ENCODE assay signal across 9 cellular contexts in genomic region chr14:64444984-64445845, GRCh38. TPM values are rescaled to one million over a fixed set of nuclear protein-coding genes. Genes with fewer than 3 reads are reported as not detected.
DNase-seq lines count a peak whose midpoint lies in the region; ATAC-seq and TF ChIP-seq lines count a peak whose summit lies in the region.
"Had no signal": no experiment of that assay in that cellular context is flagged by ENCODE, and none has a peak within 500 bp of the region (broad histone marks: within the 10 kb centered on the region; RNA-seq: fewer than 3 reads in every experiment).

No MANE protein-coding gene starts in this region.

- peaks cover 8 to 44% (median 22%) of the 10 kb centered on the region in 5 donors for H3K36me3 Mint-ChIP-seq in naive thymus-derived CD4-positive, alpha-beta T cell
- peaks cover 51 to 61% of the 10 kb centered on the region in 2 donors for H3K36me3 Mint-ChIP-seq in CD14-positive monocyte

- no peaks in the 10 kb centered on the region for H3K9me3 Mint-ChIP-seq in naive thymus-derived CD4-positive, alpha-beta T cell
- H3K9me3 Mint-ChIP-seq in CD14-positive monocyte: no peaks in the 10 kb centered on the region

- peak overlapping the region in 1 of 10 donors; percentile 71 for H3K4me3 Mint-ChIP-seq in naive thymus-derived CD4-positive, alpha-beta T cell
- no peak overlapping the region for H3K4me3 Mint-ChIP-seq in CD14-positive monocyte

- no peak for TF ChIP-seq CTCF in Peyer's patch (IDR thresholded peaks at IDR 0.05)
- no peak for TF ChIP-seq CTCF in breast epithelium (IDR thresholded peaks at IDR 0.05)
- TF ChIP-seq CTCF in CD14-positive monocyte (IDR thresholded peaks at IDR 0.05): no peak

- H3K27ac Mint-ChIP-seq in naive thymus-derived CD4-positive, alpha-beta T cell: peak overlapping the region in 8 of 9 donors; percentile 32 to 88 (median 64)
- H3K27ac Mint-ChIP-seq in CD14-positive monocyte: peak overlapping the region in 1 of 7 donors; percentile 72

- no peaks in the 10 kb centered on the region for H3K27me3 ChIP-seq in Peyer's patch
- H3K27me3 ChIP-seq in breast epithelium: no peaks in the 10 kb centered on the region
- H3K27me3 ChIP-seq in naive thymus-derived CD4-positive, alpha-beta T cell (ENCODE audit: control insufficient read depth in 2 of 2, insufficient read depth in 2 of 2, low read length in 2 of 2): no peaks in the 10 kb centered on the region
- no peaks in the 10 kb centered on the region for H3K27me3 ChIP-seq in aorta (ENCODE audit: control insufficient read depth in 1 of 2, insufficient read depth in 2 of 2, low read length in 1 of 2)

- H3K27me3 Mint-ChIP-seq in naive thymus-derived CD4-positive, alpha-beta T cell: no peaks in the 10 kb centered on the region
- H3K27me3 Mint-ChIP-seq in CD14-positive monocyte (ENCODE audit: low read depth in 3 of 3): no peaks in the 10 kb centered on the region

- H3K27ac ChIP-seq in Peyer's patch (peak overlapping the region; percentile 23 to 67 (median 43)), breast epithelium (peak overlapping the region; percentile 77 to 83), aorta (ENCODE audit: low read depth in 1 of 2, low read length in 2 of 2) (peak overlapping the region; percentile 87 to 97)
- no peak overlapping the region for H3K27ac ChIP-seq in naive thymus-derived CD4-positive, alpha-beta T cell (ENCODE audit: low read depth, low read length)

- POLR2A ChIA-PET in naive thymus-derived CD4-positive, alpha-beta T cell (lab: Charles Lee): interaction anchor here (0.7 to 0.9 kb wide), 2 partner anchors 10 to 104 kb away, joined by 3 to 4 read pairs; partner anchors contain the start of gene PPP1R36

- DNase-seq in activated naive CD4-positive, alpha-beta T cell treated with Interleukin-2 at 50 U/mL for 16 hours: peak; percentile 41
- no peak for DNase-seq in activated naive CD4-positive, alpha-beta T cell (lab: John Stamatoyannopoulos, UW)
- DNase-seq in Peyer's patch: peak in 2 of 3 donors; percentile 61 to 74
- peak in 1 of 2 donors; percentile 54 for DNase-seq in breast epithelium (ENCODE audit: low spot score in 2 of 2)
- DNase-seq in naive thymus-derived CD4-positive, alpha-beta T cell: peak in 1 of 9 donors; percentile 45
- peak in 1 of 2 donors; percentile 52 for DNase-seq in aorta
- no peak for DNase-seq in CD14-positive monocyte (ENCODE audit: low spot score)
- DNase-seq: DND-41 had no signal

- H3K4me3 ChIP-seq in Peyer's patch (no peak overlapping the region), breast epithelium (no peak overlapping the region), aorta (ENCODE audit: low read length in 2 of 2) (no peak overlapping the region)
- no peak overlapping the region for H3K4me3 ChIP-seq in naive thymus-derived CD4-positive, alpha-beta T cell (ENCODE audit: low read length)

- H3K4me1 ChIP-seq in Peyer's patch (peaks cover 0 to 16% (median 4%) of the 10 kb centered on the region in 4 donors), breast epithelium (no peaks in the 10 kb centered on the region), aorta (ENCODE audit: control insufficient read depth in 1 of 2, insufficient read depth in 2 of 2, low read length in 2 of 2) (peaks cover 0 to 2% of the 10 kb centered on the region in 2 donors)
- peaks cover 0 to 16% of the 10 kb centered on the region in 2 donors for H3K4me1 ChIP-seq in naive thymus-derived CD4-positive, alpha-beta T cell (ENCODE audit: control insufficient read depth in 2 of 2, insufficient read depth in 2 of 2, low read length in 2 of 2)

- TF ChIP-seq POLR2A in Peyer's patch (IDR thresholded peaks at IDR 0.05): no peak
- no peak for TF ChIP-seq POLR2A in breast epithelium (IDR thresholded peaks at IDR 0.05)

- peaks cover 12 to 35% (median 16%) of the 10 kb centered on the region in 7 donors for H3K4me1 Mint-ChIP-seq in naive thymus-derived CD4-positive, alpha-beta T cell
- H3K4me1 Mint-ChIP-seq in CD14-positive monocyte: no peaks in the 10 kb centered on the region

- ATAC-seq in HG02943 (IDR thresholded peaks at IDR 0.05; ENCODE audit: low read depth, unreplicated experiment) (peak; percentile 95), aorta (ENCODE audit: low FRiP score) (peak; percentile 67)
- peak; percentile 86 for ATAC-seq in naive thymus-derived CD4-positive, alpha-beta T cell

- intact Hi-C loops in breast epithelium (cut with DNase I; ENCODE audit: low total_unique reads) (no loop called here), aorta (cut with DNase I) (no loop called here), CD14-positive monocyte (cut with micrococcal nuclease) (no loop called here)
- intact Hi-C loops in naive thymus-derived CD4-positive, alpha-beta T cell (cut with micrococcal nuclease): loop anchor here in 1 of 2 donors (5.0 kb wide), 1 partner anchor 57 kb away; the partner anchor contains the start of genes ZBTB1 and ZBTB25

- H3K9me3 ChIP-seq in Peyer's patch (no peaks in the 10 kb centered on the region), breast epithelium (no peaks in the 10 kb centered on the region), aorta (ENCODE audit: control insufficient read depth, low read length) (no peaks in the 10 kb centered on the region)
- no peaks in the 10 kb centered on the region for H3K9me3 ChIP-seq in naive thymus-derived CD4-positive, alpha-beta T cell (ENCODE audit: control insufficient read depth in 2 of 3, low read length in 3 of 3)

- H3K36me3 ChIP-seq in Peyer's patch (peaks cover 0 to 16% (median 0%) of the 10 kb centered on the region in 3 donors), breast epithelium (no peaks in the 10 kb centered on the region), aorta (ENCODE audit: control insufficient read depth in 1 of 2, insufficient read depth in 2 of 2, low read length in 1 of 2) (peaks cover 0 to 2% of the 10 kb centered on the region in 2 donors)
- H3K36me3 ChIP-seq in naive thymus-derived CD4-positive, alpha-beta T cell (ENCODE audit: control insufficient read depth in 2 of 3, insufficient read depth in 3 of 3, low read length in 3 of 3): peaks cover 0 to 46% (median 0%) of the 10 kb centered on the region in 3 experiments

- CTCF ChIA-PET in naive thymus-derived CD4-positive, alpha-beta T cell (lab: Charles Lee): interaction anchor here (1.0 kb wide), 1 partner anchor 71 kb away, joined by 3 read pairs; no protein-coding TSS in a partner anchor

- WGBS in aorta, 2 donors: 21 to 27% methylated on average over 7 of the region's 7 CpGs

RNA-seq across cellular contexts. Expression of gene AKAP5, which starts 20.1 kb away (rescaled TPM):
- total RNA-seq in Peyer's patch: 1 to 10 TPM in 3 of 4 donors, under 1 TPM in 1; 0.57 to 2.8 (median 2.4) TPM
- total RNA-seq in breast epithelium: 1 to 10 TPM in 1 of 3 donors, under 1 TPM in 2; 0.96 to 1.2 (median 0.98) TPM
- 1 to 10 TPM in 1 of 5 experiments, under 1 TPM in 4; 0.11 to 1.7 (median 0.13) TPM for total RNA-seq in naive thymus-derived CD4-positive, alpha-beta T cell
- polyA plus RNA-seq in naive thymus-derived CD4-positive, alpha-beta T cell: under 1 TPM in 1 of 2 donors, not detected in 1; 0.03 TPM
- 1 to 10 TPM; 2.8 to 2.9 TPM for total RNA-seq in aorta
- polyA plus RNA-seq in aorta: 1 to 10 TPM; 1.1 to 1.4 TPM
- polyA plus RNA-seq in CD14-positive monocyte: not detected

RNA-seq across cellular contexts. Expression of gene MTHFD1, which starts 57.1 kb away (rescaled TPM):
- total RNA-seq in Peyer's patch: 10 to 100 TPM; 18.4 to 47.0 (median 25.4) TPM
- total RNA-seq in breast epithelium: 100 to 1,000 TPM in 1 of 3 donors, 10 to 100 TPM in 2; 48.5 to 126 (median 50.3) TPM
- 100 to 1,000 TPM in 1 of 5 experiments, 10 to 100 TPM in 4; 28.0 to 189 (median 30.2) TPM for total RNA-seq in naive thymus-derived CD4-positive, alpha-beta T cell
- polyA plus RNA-seq in naive thymus-derived CD4-positive, alpha-beta T cell: 10 to 100 TPM; 34.2 to 40.2 TPM
- total RNA-seq in aorta: 10 to 100 TPM; 39.4 to 44.6 TPM
- polyA plus RNA-seq in aorta: 10 to 100 TPM; 12.0 to 28.9 TPM
- 10 to 100 TPM; 14.3 to 21.3 TPM for polyA plus RNA-seq in CD14-positive monocyte

RNA-seq across cellular contexts. Expression of gene ZBTB25, which starts 58.4 kb away (rescaled TPM):
- 10 to 100 TPM in 3 of 4 donors, 1 to 10 TPM in 1; 4.2 to 12.1 (median 11.4) TPM for total RNA-seq in Peyer's patch
- 10 to 100 TPM; 12.3 to 15.7 (median 14.4) TPM for total RNA-seq in breast epithelium
- 10 to 100 TPM; 37.6 to 88.0 (median 60.6) TPM for total RNA-seq in naive thymus-derived CD4-positive, alpha-beta T cell
- polyA plus RNA-seq in naive thymus-derived CD4-positive, alpha-beta T cell: 10 to 100 TPM; 30.5 to 35.6 TPM
- 10 to 100 TPM; 17.2 to 25.4 TPM for total RNA-seq in aorta
- polyA plus RNA-seq in aorta: 1 to 10 TPM in 1 of 2 donors, under 1 TPM in 1; 0.38 to 7.2 TPM
- 1 to 10 TPM; 3.2 to 3.9 TPM for polyA plus RNA-seq in CD14-positive monocyte

RNA-seq across cellular contexts. Expression of gene ZBTB1, which starts 59.4 kb away (rescaled TPM):
- total RNA-seq in Peyer's patch: 10 to 100 TPM; 32.6 to 75.1 (median 49.1) TPM
- total RNA-seq in breast epithelium: 10 to 100 TPM; 53.0 to 69.1 (median 66.9) TPM
- 100 to 1,000 TPM in 2 of 5 experiments, 10 to 100 TPM in 3; 97.1 to 119 (median 98.4) TPM for total RNA-seq in naive thymus-derived CD4-positive, alpha-beta T cell
- polyA plus RNA-seq in naive thymus-derived CD4-positive, alpha-beta T cell: 10 to 100 TPM; 42.4 to 49.7 TPM
- total RNA-seq in aorta: 10 to 100 TPM; 33.8 to 63.8 TPM
- polyA plus RNA-seq in aorta: 10 to 100 TPM; 14.0 to 20.9 TPM
- polyA plus RNA-seq in CD14-positive monocyte: 10 to 100 TPM; 27.7 to 33.4 TPM

Comparison
In these comparisons a context has a peak if more than half of its experiments do, and no peak if none do; other contexts are left out.
1. DNase-seq: peak in activated naive CD4-positive, alpha-beta T cell treated with Interleukin-2 at 50 U/mL for 16 hours (single experiment) and Peyer's patch (2 of 3); none in activated naive CD4-positive, alpha-beta T cell (0 of 4) and CD14-positive monocyte (single experiment).
2. Peak in every context shown above with its lines, with median percentiles within 50 percentile points of each other: ATAC-seq.